33 cellular contexts compared by ENCODE assay signal in the genomic region with DNA sequence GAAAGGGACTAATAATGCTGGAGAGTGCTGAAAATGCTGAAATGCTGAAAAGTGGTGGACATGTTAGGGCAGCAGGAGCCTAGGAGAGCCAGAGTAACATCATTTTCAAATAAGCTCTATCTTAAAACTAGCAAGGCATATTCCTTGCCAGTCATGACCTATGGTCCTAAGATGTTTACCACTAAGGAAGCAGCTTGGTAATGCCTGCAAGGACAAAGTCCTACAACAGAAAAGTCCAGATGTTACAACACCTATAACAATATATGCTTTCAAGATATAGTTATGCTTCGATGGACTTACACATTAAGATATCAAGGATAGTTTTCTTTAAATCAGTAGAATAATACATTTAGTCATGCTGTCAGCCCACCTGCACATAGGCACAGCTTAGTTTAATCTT. TPM values are rescaled to one million over a fixed set of nuclear protein-coding genes. Genes with fewer than 3 reads are reported as not detected.
"Had no signal": no experiment of that assay in that cellular context is flagged by ENCODE, and none has a peak within 500 bp of the region (broad histone marks: within the 10 kb centered on the region; RNA-seq: fewer than 3 reads in every experiment).

No MANE protein-coding gene starts in this region.

- H3K36me3 ChIP-seq: ascending aorta, breast epithelium, MG63, Peyer's patch, SJSA1 had no signal

- H3K4me2 ChIP-seq: SK-N-SH had no signal

- H3K9me3 ChIP-seq: ascending aorta, breast epithelium, MG63, Peyer's patch, SJSA1, SK-N-SH had no signal

- H3K27me3 ChIP-seq: ascending aorta, breast epithelium, MG63, Peyer's patch, SJSA1 had no signal

- FAIRE-seq: TTC549 had no signal

- H3K4me3 ChIP-seq: ascending aorta, breast epithelium, MG63, Peyer's patch, SJSA1 had no signal

- ATAC-seq: activated CD8-positive, alpha-beta T cell treated with anti-CD3 and anti-CD28 coated beads for 36 hours; activated T-cell treated with anti-CD3 and anti-CD28 coated beads, Interleukin-2, amount 50 U/mL, for 72 hours; activated T-helper 17 cell treated with anti-CD3 and anti-CD28 coated beads, Interleukin-2, amount 50 U/mL, for 72 hours; PC-3 had no signal

- DNase-seq: activated CD4-positive, alpha-beta T cell treated with anti-CD3 and anti-CD28 coated beads, Interleukin-2, amount 10 ng/mL, durations not matched to agents 24 days and 14 days; activated CD4-positive, alpha-beta T cell treated with anti-CD3 and anti-CD28 coated beads, Interleukin-2, amount 50 U/mL, for 4 hours; activated CD8-positive, alpha-beta T cell treated with anti-CD3 and anti-CD28 coated beads for 36 hours; activated gamma-delta T cell; activated naive CD4-positive, alpha-beta T cell treated with Interleukin-2 at 50 U/mL for 16 hours; activated naive CD8-positive, alpha-beta T cell treated with anti-CD3 and anti-CD28 coated beads, Interleukin-2, amount 10 ng/mL, durations not matched to agents 7 days and 5 days; activated T-cell treated with anti-CD3 and anti-CD28 coated beads, Interleukin-2, amount 50 U/mL, for 1 hour; activated T-cell treated with anti-CD3 and anti-CD28 coated beads, Interleukin-2, amount 50 U/mL, for 72 hours; amygdala; Kasumi-1; KG1; MG63; MV-4-11; NCI-H1092; NCI-H1436 treated with DMSO at 0.1 percent for 48 hours; NCI-H1694 treated with DMSO at 0.1 percent for 48 hours; NCI-H2029; NCI-H345; NCI-H524 treated with DMSO at 0.1 percent for 48 hours; NK-92 treated with Interleukin-12 subunit alpha and Interleukin-12 subunit beta, amount 100 ng/mL, for 24 hours; PC-3; Peyer's patch; RPMI8226; SHP77 treated with DMSO at 0.1 percent for 48 hours; SK-N-SH had no signal

- H3K9ac ChIP-seq: SK-N-SH had no signal

- H3K27ac ChIP-seq: ascending aorta, breast epithelium, SJSA1 had no signal

- H3K4me1 ChIP-seq: breast epithelium, SJSA1 had no signal

RNA-seq across cellular contexts. Expression of gene ADH4, which starts 4.4 kb away (rescaled TPM):
- total RNA-seq: activated CD4-positive, alpha-beta T cell treated with anti-CD3 and anti-CD28 coated beads, Interleukin-2, amount 10 ng/mL, durations not matched to agents 24 days and 14 days; activated CD8-positive, alpha-beta memory T cell treated with anti-CD3 and anti-CD28 coated beads for 36 hours; activated CD8-positive, alpha-beta T cell treated with anti-CD3 and anti-CD28 coated beads for 36 hours; activated naive CD8-positive, alpha-beta T cell treated with anti-CD3 and anti-CD28 coated beads, Interleukin-2, amount 10 ng/mL, durations not matched to agents 7 days and 5 days; activated T-cell treated with anti-CD3 and anti-CD28 coated beads, Interleukin-2, amount 50 U/mL, for 72 hours; activated T-helper 17 cell treated with anti-CD3 and anti-CD28 coated beads, Interleukin-2, amount 50 U/mL, for 72 hours; cardiac septum; NCI-H460; PC-3; SJSA1 had no signal
- polyA plus RNA-seq: SK-N-SH had no signal
